12 cellular contexts compared by ENCODE assay signal in genomic region chr14:21536395-21537087, GRCh38. TPM values are rescaled to one million over a fixed set of nuclear protein-coding genes. Genes with fewer than 3 reads are reported as not detected.
DNase-seq lines count a peak whose midpoint lies in the region; ATAC-seq, FAIRE-seq and TF ChIP-seq lines count a peak whose summit lies in the region.
"Had no signal": no experiment of that assay in that cellular context is flagged by ENCODE, and none has a peak within 500 bp of the region (broad histone marks: within the 10 kb centered on the region; RNA-seq: fewer than 3 reads in every experiment).

No MANE protein-coding gene starts in this region.

- DNase-seq in G401 (ENCODE audit: low spot score), result peak; percentile 19
- DNase-seq in adipocyte (ENCODE audit: low read depth), result no peak
- DNase-seq in GM12891 (ENCODE audit: insufficient read length, low spot score), result no peak
- DNase-seq in body of pancreas, result no peak
- DNase-seq: activated T-cell treated with anti-CD3 and anti-CD28 coated beads, Interleukin-2, amount 50 U/mL, for 4 hours had no signal

- H3K27me3 ChIP-seq in adipocyte (replicated peaks; ENCODE audit: control insufficient read depth, insufficient read depth, low read length) (peaks cover 60% of the 10 kb centered on the region), iPS-15b (ENCODE audit: control insufficient read depth, insufficient read depth, low read length) (no peaks in the 10 kb centered on the region), rectal smooth muscle tissue (ENCODE audit: control insufficient read depth, insufficient read depth, low read length) (peaks cover 4% of the 10 kb centered on the region), body of pancreas (peaks cover 0 to 11% of the 10 kb centered on the region in 2 donors)

- in situ Hi-C loops in G401 (cut with HindIII; ENCODE audit: low sequenced_read_pairs), result no loop called here

- H3K9me3 ChIP-seq in adipocyte (ENCODE audit: control insufficient read depth, low read length) (no peaks in the 10 kb centered on the region), iPS-15b (ENCODE audit: control insufficient read depth, insufficient read depth, low read length) (no peaks in the 10 kb centered on the region), body of pancreas (no peaks in the 10 kb centered on the region)

- intact Hi-C loops in body of pancreas (cut with DNase I), result no loop called here

- H3K4me3 ChIP-seq in adipocyte (ENCODE audit: low read length), result peak overlapping the region; percentile 72
- peak overlapping the region; percentile 94 for H3K4me3 ChIP-seq in iPS-15b (ENCODE audit: low read depth, low read length)
- peak overlapping the region; percentile 63 for H3K4me3 ChIP-seq in rectal smooth muscle tissue (ENCODE audit: low read length)
- H3K4me3 ChIP-seq in body of pancreas, result no peak overlapping the region

- TF ChIP-seq CTCF in body of pancreas (IDR thresholded peaks at IDR 0.05), result no peak

- H3K9ac ChIP-seq in adipocyte (ENCODE audit: low read length) (no peak overlapping the region), iPS-15b (ENCODE audit: low read depth, low read length) (peak overlapping the region; percentile 76), rectal smooth muscle tissue (ENCODE audit: low read length) (no peak overlapping the region)

- ATAC-seq in GM18502 (IDR thresholded peaks at IDR 0.05; ENCODE audit: poor library complexity, unreplicated experiment), result no peak
- no peak for ATAC-seq in GM21360 (IDR thresholded peaks at IDR 0.05; ENCODE audit: unreplicated experiment)
- ATAC-seq in body of pancreas, result no peak
- ATAC-seq: activated T-cell treated with anti-CD3 and anti-CD28 coated beads, Interleukin-2, amount 50 U/mL, for 4 hours had no signal

- peaks cover 8% of the 10 kb centered on the region for H3K4me1 ChIP-seq in adipocyte (ENCODE audit: control insufficient read depth, insufficient read depth, low read length)
- H3K4me1 ChIP-seq in iPS-15b (ENCODE audit: control insufficient read depth, insufficient read depth, low read length), result peaks cover 36% of the 10 kb centered on the region
- H3K4me1 ChIP-seq in rectal smooth muscle tissue (ENCODE audit: control insufficient read depth, insufficient read depth, low read length), result no peaks in the 10 kb centered on the region
- peaks cover 10% of the 10 kb centered on the region for H3K4me1 ChIP-seq in body of pancreas

- H3K36me3 ChIP-seq in adipocyte (ENCODE audit: control insufficient read depth, insufficient read depth, low read length, severe bottlenecking) (no peaks in the 10 kb centered on the region), iPS-15b (ENCODE audit: control insufficient read depth, insufficient read depth, low read length) (no peaks in the 10 kb centered on the region), rectal smooth muscle tissue (ENCODE audit: control insufficient read depth, insufficient read depth, low read length) (no peaks in the 10 kb centered on the region), body of pancreas (replicated peaks in 1 of 2; ENCODE audit: insufficient read depth in 1 of 2, low read depth in 2 of 2) (no peaks in the 10 kb centered on the region)

- TF ChIP-seq POLR2A in GM12891 (IDR thresholded peaks at IDR 0.05; ENCODE audit: low read depth, low read length) (no peak), body of pancreas (IDR thresholded peaks at IDR 0.05) (no peak)

- no peak for FAIRE-seq in GM12891 (lab: Jason Lieb, UNC)

- H3K27ac ChIP-seq in rectal smooth muscle tissue (ENCODE audit: low read depth, low read length) (no peak overlapping the region), body of pancreas (no peak overlapping the region)

- 6 to 10% methylated on average over 17 to 26 of the region's 26 CpGs for WGBS in body of pancreas, 2 donors

TF ChIP-seq in GM12891, 5 proteins besides CTCF, POLR2A, EP300 and RAD21:
- TF ChIP-seq TAF1 (IDR thresholded peaks at IDR 0.05; ENCODE audit: low read depth, low read length) (no peak), SPI1 (IDR thresholded peaks at IDR 0.05; ENCODE audit: low read depth, low read length) (no peak), PAX5 (IDR thresholded peaks at IDR 0.05; ENCODE audit: insufficient read depth, low read length, severe bottlenecking) (no peak), POLR2AphosphoS5 (IDR thresholded peaks at IDR 0.05; ENCODE audit: low read depth, low read length) (no peak), POU2F2 (IDR thresholded peaks at IDR 0.05; ENCODE audit: low read depth, low read length) (no peak)

RNA-seq across cellular contexts. Expression of gene SALL2, which starts 10.4 kb away (rescaled TPM):
- total RNA-seq in G401 (2014; rRNA removed; shearing (Covaris generic)), result 15.0 and 15.3 TPM in 2 replicates
- polyA plus RNA-seq in GM12891 (2012; ENCODE audit: low read depth, missing spikeins), result 4.5 TPM
- 1 to 10 TPM; 7.8 to 9.2 TPM for total RNA-seq in body of pancreas

RNA-seq across cellular contexts. Expression of gene METTL3, which starts 25.4 kb away (rescaled TPM):
- total RNA-seq in G401 (2014; rRNA removed; shearing (Covaris generic)), result 75.0 and 77.5 TPM in 2 replicates
- 52.0 TPM for polyA plus RNA-seq in GM12891 (2012; ENCODE audit: low read depth, missing spikeins)
- total RNA-seq in body of pancreas, result 10 to 100 TPM; 49.8 to 69.2 TPM

RNA-seq across cellular contexts. Expression of gene OR10G3, which starts 43.3 kb away (rescaled TPM):
- total RNA-seq in G401 (2014; rRNA removed; shearing (Covaris generic)), result not detected in 2 replicates
- not detected for polyA plus RNA-seq in GM12891 (2012; ENCODE audit: low read depth, missing spikeins)
- not detected for total RNA-seq in body of pancreas
- total RNA-seq: activated T-cell treated with anti-CD3 and anti-CD28 coated beads, Interleukin-2, amount 50 U/mL, for 4 hours; Daoy; SK-MEL-5 had no signal
- polyA plus RNA-seq: IgD-negative memory B cell had no signal

RNA-seq across cellular contexts. Expression of gene TOX4, which starts 59.5 kb away (rescaled TPM):
- total RNA-seq in G401 (2014; rRNA removed; shearing (Covaris generic)), result 45.6 and 56.6 TPM in 2 replicates
- polyA plus RNA-seq in GM12891 (2012; ENCODE audit: low read depth, missing spikeins), result 38.7 TPM
- total RNA-seq in body of pancreas, result 10 to 100 TPM; 13.2 to 31.6 TPM

RNA-seq across cellular contexts. Expression of gene RAB2B, which starts 59.8 kb away (rescaled TPM):
- total RNA-seq in G401 (2014; rRNA removed; shearing (Covaris generic)), result 9.0 and 13.4 TPM in 2 replicates
- 17.7 TPM for polyA plus RNA-seq in GM12891 (2012; ENCODE audit: low read depth, missing spikeins)
- total RNA-seq in body of pancreas, result 10 to 100 TPM; 13.5 to 15.6 TPM

Comparison
In these comparisons a context has a peak if more than half of its experiments do, and no peak if none do; other contexts are left out.
1. H3K4me3 ChIP-seq: peak in adipocyte (single experiment), iPS-15b (single experiment) and rectal smooth muscle tissue (single experiment); none in body of pancreas (0 of 2).